In the genomic region with DNA sequence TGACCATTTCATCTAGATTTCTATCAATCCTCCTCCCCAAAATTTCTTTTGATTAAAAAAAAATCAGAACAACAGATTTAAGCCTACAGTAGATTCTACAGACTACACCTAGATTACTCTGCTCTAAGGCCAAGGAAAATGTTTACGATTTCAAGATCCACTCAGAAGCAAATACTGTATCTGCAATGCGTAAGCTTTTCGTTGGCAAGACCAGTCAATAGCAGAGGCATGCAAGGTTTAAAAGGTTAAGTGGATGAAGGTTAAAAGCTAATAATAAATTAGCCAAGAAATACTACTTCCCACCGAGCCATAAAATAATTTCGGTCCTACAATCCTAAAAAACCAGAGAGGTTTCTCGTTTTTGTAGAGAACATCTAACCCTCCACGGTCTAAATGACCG, we compare ENCODE assay signal across 8 cellular contexts. TPM values are rescaled to one million over a fixed set of nuclear protein-coding genes. Genes with fewer than 3 reads are reported as not detected.
DNase-seq lines count a peak whose midpoint lies in the region; ATAC-seq, FAIRE-seq and TF ChIP-seq lines count a peak whose summit lies in the region.

No MANE protein-coding gene starts in this region.

- H3K79me2 ChIP-seq in DND-41 (ENCODE audit: insufficient read depth, low read length): peaks cover 58% of the 10 kb centered on the region
- H3K79me2 ChIP-seq in PC-3 (ENCODE audit: low read length): peaks cover 60% of the 10 kb centered on the region

- CTCF ChIA-PET in PC-3 (lab: Charles Lee): no interaction called here

- no peak for DNase-seq in DND-41
- DNase-seq in PC-3: no peak
- no peak for DNase-seq in epithelial cell of prostate (ENCODE audit: low read depth, low spot score)
- no peak for DNase-seq in pancreas
- DNase-seq in NCI-H2171 treated with DMSO at 0.1 percent for 48 hours (lab: John Stamatoyannopoulos, UW): no peak
- DNase-seq in AG20443 (ENCODE audit: low spot score): no peak

- peak overlapping the region; percentile 81; the same call in 1 of the 2 replicates for H3K27ac ChIP-seq in DND-41 (ENCODE audit: low read length)
- H3K27ac ChIP-seq in PC-3 (ENCODE audit: low read length): no peak overlapping the region
- peak overlapping the region; percentile 90 for H3K27ac ChIP-seq in epithelial cell of prostate
- no peak overlapping the region for H3K27ac ChIP-seq in pancreas

- H3K4me1 ChIP-seq in DND-41 (ENCODE audit: insufficient read depth, low read length) (peaks cover 46% of the 10 kb centered on the region), PC-3 (ENCODE audit: insufficient read depth, low read length) (peaks cover 38% of the 10 kb centered on the region), pancreas (peaks cover 15 to 24% (median 22%) of the 10 kb centered on the region in 3 donors)

- WGBS in pancreas, 2 donors: 0 to 2% methylated on average over 8 of the region's 8 CpGs

- H3K4me3 ChIP-seq in DND-41 (ENCODE audit: low read depth in 1 of 2, low read length in 2 of 2): peak overlapping the region; percentile 98 to 100
- H3K4me3 ChIP-seq in PC-3 (ENCODE audit: low read length): peak overlapping the region; percentile 83
- peak overlapping the region in 3 of 4 donors; percentile 77 to 94 (median 81) for H3K4me3 ChIP-seq in pancreas

- no peak for FAIRE-seq in pancreas (lab: Jason Lieb, UNC)

- ATAC-seq in DND-41 (ENCODE audit: insufficient read depth, low read depth) (no peak), PC-3 (no peak), pancreas (no peak), HG03108 (IDR thresholded peaks at IDR 0.05; ENCODE audit: unreplicated experiment) (no peak), HG02759 (IDR thresholded peaks at IDR 0.05; ENCODE audit: unreplicated experiment) (no peak)

- no peak for TF ChIP-seq CTCF in DND-41 (IDR thresholded peaks at IDR 0.05; ENCODE audit: borderline replicate concordance, extremely low read depth, low read length, poor library complexity, severe bottlenecking)
- TF ChIP-seq CTCF in PC-3 (conservative IDR thresholded peaks at IDR 0.05; ENCODE audit: low read depth, low read length): no peak
- no peak for TF ChIP-seq CTCF in pancreas (IDR thresholded peaks at IDR 0.05)

- peaks cover 12% of the 10 kb centered on the region for H3K36me3 ChIP-seq in DND-41 (ENCODE audit: insufficient read depth, low read length)
- H3K36me3 ChIP-seq in PC-3 (ENCODE audit: low read depth, low read length): no peaks in the 10 kb centered on the region
- no peaks in the 10 kb centered on the region for H3K36me3 ChIP-seq in pancreas

- H3K9me3 ChIP-seq in DND-41 (ENCODE audit: insufficient read depth, low read length, severe bottlenecking) (no peaks in the 10 kb centered on the region), PC-3 (ENCODE audit: low read length) (no peaks in the 10 kb centered on the region), pancreas (no peaks in the 10 kb centered on the region)

- H3K9me2 ChIP-seq in PC-3 (replicated peaks; ENCODE audit: low read length): no peaks in the 10 kb centered on the region

- H2AFZ ChIP-seq in DND-41 (ENCODE audit: low read depth, low read length) (peak overlapping the region; percentile 76; the same call in 1 of the 2 replicates), PC-3 (ENCODE audit: low read length) (peak overlapping the region; percentile 30)

- BruUV-seq in PC-3 (replicated peaks; lab: Mats Ljungman, UMichigan): no TSS peak

- H3K27me3 ChIP-seq in DND-41 (ENCODE audit: insufficient read depth, low read length, poor library complexity): no peaks in the 10 kb centered on the region
- no peaks in the 10 kb centered on the region for H3K27me3 ChIP-seq in PC-3 (ENCODE audit: low read length)
- no peaks in the 10 kb centered on the region for H3K27me3 ChIP-seq in pancreas

- H4K20me1 ChIP-seq in DND-41 (ENCODE audit: insufficient read depth, low read length): peaks cover 34% of the 10 kb centered on the region
- H4K20me1 ChIP-seq in PC-3 (ENCODE audit: low read length): peaks cover 22% of the 10 kb centered on the region

- intact Hi-C loops in PC-3 (cut with micrococcal nuclease) (loop anchor here (10.0 kb wide), 1 partner anchor 882 kb away; no protein-coding TSS in a partner anchor), pancreas (cut with DNase I) (no loop called here)

- H3K9ac ChIP-seq in DND-41 (ENCODE audit: low read depth, low read length): peak overlapping the region; percentile 94
- H3K9ac ChIP-seq in PC-3 (ENCODE audit: low read length): peak overlapping the region; percentile 44

- peak overlapping the region; percentile 76 for H3K4me2 ChIP-seq in DND-41 (ENCODE audit: insufficient read depth, low read length)
- peak overlapping the region; percentile 88 for H3K4me2 ChIP-seq in PC-3 (ENCODE audit: low read length)

- peaks cover 4% of the 10 kb centered on the region for H3F3A ChIP-seq in PC-3 (ENCODE audit: low read length, unreplicated experiment)

- POLR2A ChIA-PET in PC-3 (lab: Charles Lee; ENCODE audit: unreplicated experiment): no interaction called here

RNA-seq across cellular contexts. Expression of gene CLSTN1, which starts 1.3 kb away (rescaled TPM):
- total RNA-seq in PC-3 (2014; rRNA removed) (98.3 and 117 TPM in 2 replicates), pancreas (10 to 100 TPM; 56.9 to 73.5 (median 66.0) TPM)
- 10 to 100 TPM; 44.2 to 54.2 TPM for polyA plus RNA-seq in pancreas

Comparison
In these comparisons a context has a peak if more than half of its experiments do, and no peak if none do; other contexts are left out.
1. H3K27ac ChIP-seq: peak in DND-41 (single experiment) and epithelial cell of prostate (single experiment); none in PC-3 (single experiment) and pancreas (0 of 4).
2. Peak in every context shown above with its lines, with median percentiles within 50 percentile points of each other: H3K4me3 ChIP-seq.